In genomic region chr15:101173233-101174119, GRCh38 we compare ENCODE assay signal across 17 cellular contexts.
DNase-seq lines count a peak whose midpoint lies in the region; ATAC-seq, FAIRE-seq and TF ChIP-seq lines count a peak whose summit lies in the region.
"Had no signal": no experiment of that assay in that cellular context is flagged by ENCODE, and none has a peak within 500 bp of the region (broad histone marks: within the 10 kb centered on the region; RNA-seq: fewer than 3 reads in every experiment).

No MANE protein-coding gene starts in this region.

- DNase-seq in Calu3: no peak
- DNase-seq in astrocyte (ENCODE audit: low read depth): no peak
- DNase-seq in upper lobe of right lung: no peak
- DNase-seq: foreskin melanocyte; Karpas-422; left cardiac atrium; mucosa of descending colon; NCI-H1105 treated with DMSO at 0.1 percent for 48 hours; PC-3; stimulated activated CD4-positive, alpha-beta T cell treated with anti-CD3 and anti-CD28 coated beads, Interleukin-2, amount 100 ng/mL, for 48 hours had no signal

- no peaks in the 10 kb centered on the region for H3K27me3 Mint-ChIP-seq in Calu3 (ENCODE audit: unreplicated experiment)
- H3K27me3 Mint-ChIP-seq in astrocyte (ENCODE audit: low read depth, unreplicated experiment): no peaks in the 10 kb centered on the region

- H3K27ac ChIP-seq in BLaER1 treated with 17β-estradiol and CSF1 and Interleukin-3, amounts not matched to agents 10 nM and 100 nM: peak overlapping the region; percentile 30 to 89 (median 79); a peak in 20 of 22 replicates
- no peak overlapping the region for H3K27ac ChIP-seq in astrocyte (ENCODE audit: low read depth, low read length)
- H3K27ac ChIP-seq in neutrophil: peak overlapping the region; percentile 95
- no peak overlapping the region for H3K27ac ChIP-seq in upper lobe of right lung

- H3K36me3 Mint-ChIP-seq in Calu3 (ENCODE audit: insufficient read depth, unreplicated experiment): peaks cover 16% of the 10 kb centered on the region
- peaks cover 35% of the 10 kb centered on the region for H3K36me3 Mint-ChIP-seq in astrocyte (ENCODE audit: low read depth, unreplicated experiment)

- no peaks in the 10 kb centered on the region for H3K9me3 Mint-ChIP-seq in Calu3 (ENCODE audit: low read depth, unreplicated experiment)
- peaks cover 2% of the 10 kb centered on the region for H3K9me3 Mint-ChIP-seq in astrocyte (ENCODE audit: unreplicated experiment)

- H3K4me3 Mint-ChIP-seq in Calu3 (ENCODE audit: low read depth, unreplicated experiment) (no peak overlapping the region), astrocyte (ENCODE audit: unreplicated experiment) (no peak overlapping the region)

- no peak for FAIRE-seq in astrocyte (lab: Jason Lieb, UNC)

- peak overlapping the region; percentile 75 to 94 (median 90) for H3K4me2 ChIP-seq in BLaER1 treated with 17β-estradiol and CSF1 and Interleukin-3, amounts not matched to agents 10 nM and 100 nM
- H3K4me2 ChIP-seq in astrocyte (ENCODE audit: low read length): no peak overlapping the region
- H3K4me2 ChIP-seq: SK-N-SH had no signal

- no peak for ATAC-seq in HG03280 (IDR thresholded peaks at IDR 0.05; ENCODE audit: unreplicated experiment)
- no peak for ATAC-seq in HG03354 (IDR thresholded peaks at IDR 0.05; ENCODE audit: poor library complexity, severe bottlenecking, unreplicated experiment)
- no peak for ATAC-seq in upper lobe of right lung
- ATAC-seq: left cardiac atrium, mucosa of descending colon, PC-3, sciatic nerve had no signal

- H4K20me1 ChIP-seq in BLaER1 treated with 17β-estradiol and CSF1 and Interleukin-3, amounts not matched to agents 10 nM and 100 nM: peaks cover 0 to 19% (median 0%) of the 10 kb centered on the region in 11 experiments; a peak in 2 of 22 replicates
- peaks cover 4% of the 10 kb centered on the region for H4K20me1 ChIP-seq in astrocyte (ENCODE audit: insufficient read depth, low read length)

- H3K27me3 ChIP-seq in BLaER1 treated with 17β-estradiol and CSF1 and Interleukin-3, amounts not matched to agents 10 nM and 100 nM: no peaks in the 10 kb centered on the region
- H3K27me3 ChIP-seq in astrocyte (ENCODE audit: insufficient read depth, low read length) (no peaks in the 10 kb centered on the region), neutrophil (no peaks in the 10 kb centered on the region), upper lobe of right lung (no peaks in the 10 kb centered on the region)

- H3K4me1 Mint-ChIP-seq in Calu3 (ENCODE audit: low read depth, unreplicated experiment) (peaks cover 8% of the 10 kb centered on the region), astrocyte (ENCODE audit: low read depth, unreplicated experiment) (peaks cover 12% of the 10 kb centered on the region)

- peaks cover 9 to 33% (median 25%) of the 10 kb centered on the region in 11 experiments for H3K36me3 ChIP-seq in BLaER1 treated with 17β-estradiol and CSF1 and Interleukin-3, amounts not matched to agents 10 nM and 100 nM
- H3K36me3 ChIP-seq in astrocyte (ENCODE audit: insufficient read depth, low read length) (peaks cover 25% of the 10 kb centered on the region), neutrophil (peaks cover 8% of the 10 kb centered on the region), upper lobe of right lung (peaks cover 13% of the 10 kb centered on the region)

- H3K4me1 ChIP-seq in BLaER1 treated with 17β-estradiol and CSF1 and Interleukin-3, amounts not matched to agents 10 nM and 100 nM: peaks cover 89 to 99% (median 95%) of the 10 kb centered on the region in 10 experiments
- H3K4me1 ChIP-seq in astrocyte (ENCODE audit: insufficient read depth, low read length): peaks cover 44% of the 10 kb centered on the region
- H3K4me1 ChIP-seq in neutrophil (ENCODE audit: control insufficient read depth in 1 of 2, insufficient read depth in 1 of 2, low read depth in 1 of 2, low read length in 1 of 2): peaks cover 72 to 76% of the 10 kb centered on the region in 2 experiments
- H3K4me1 ChIP-seq in upper lobe of right lung: peaks cover 56% of the 10 kb centered on the region
- H3K4me1 ChIP-seq: HAP-1 had no signal

- peak overlapping the region in 10 of 11 experiments; percentile 46 to 73 (median 62); a peak in 17 of 22 replicates for H3K9ac ChIP-seq in BLaER1 treated with 17β-estradiol and CSF1 and Interleukin-3, amounts not matched to agents 10 nM and 100 nM
- H3K9ac ChIP-seq in astrocyte (ENCODE audit: low read length): no peak overlapping the region
- H3K9ac ChIP-seq: SK-N-SH had no signal

- H3K27ac Mint-ChIP-seq in Calu3 (ENCODE audit: unreplicated experiment) (peak overlapping the region; percentile 26), astrocyte (ENCODE audit: unreplicated experiment) (peak overlapping the region; percentile 53)

- peaks cover 4 to 16% (median 13%) of the 10 kb centered on the region in 11 experiments; a peak in 21 of 22 replicates for H3K9me3 ChIP-seq in BLaER1 treated with 17β-estradiol and CSF1 and Interleukin-3, amounts not matched to agents 10 nM and 100 nM (replicated peaks in 1 of 11)
- H3K9me3 ChIP-seq in astrocyte (ENCODE audit: insufficient read depth, low read depth, low read length) (no peaks in the 10 kb centered on the region), neutrophil (no peaks in the 10 kb centered on the region), upper lobe of right lung (no peaks in the 10 kb centered on the region)
- H3K9me3 ChIP-seq: HAP-1, mucosa of descending colon, SK-N-SH had no signal

- intact Hi-C loops in Calu3 (cut with micrococcal nuclease; ENCODE audit: unreplicated experiment) (no loop called here), upper lobe of right lung (cut with DNase I) (no loop called here)

- H2AFZ ChIP-seq in astrocyte (ENCODE audit: low read depth, low read length): no peak overlapping the region

- 0 out of 20 replicates have a peak overlapping the region, but pooled peaks of 3 of the 10 experiments have one; percentile 2 to 12 (median 6) for H3K4me3 ChIP-seq in BLaER1 treated with 17β-estradiol and CSF1 and Interleukin-3, amounts not matched to agents 10 nM and 100 nM
- H3K4me3 ChIP-seq in astrocyte (ENCODE audit: insufficient read depth, low read depth, low read length): no peak overlapping the region
- no peak overlapping the region for H3K4me3 ChIP-seq in neutrophil (ENCODE audit: low read depth in 1 of 2, low read length in 1 of 2)
- H3K4me3 ChIP-seq in upper lobe of right lung: no peak overlapping the region
- H3K4me3 ChIP-seq: HAP-1, mucosa of descending colon had no signal

- BruUV-seq in Calu3 (replicated peaks; lab: Mats Ljungman, UMichigan): no TSS peak

- H3K79me2 ChIP-seq in astrocyte (ENCODE audit: insufficient read depth, low read length): peaks cover 54% of the 10 kb centered on the region

- CTCF ChIA-PET in Calu3 (lab: Charles Lee): no interaction called here

- TF ChIP-seq CTCF in Calu3 (IDR thresholded peaks at IDR 0.05; ENCODE audit: unreplicated experiment) (no peak), astrocyte (IDR thresholded peaks at IDR 0.05; ENCODE audit: insufficient read depth, low read depth, low read length) (no peak), neutrophil (IDR thresholded peaks at IDR 0.05) (no peak), upper lobe of right lung (IDR thresholded peaks at IDR 0.05) (no peak)

Comparison
In these comparisons a context has a peak if more than half of its experiments do, and no peak if none do; other contexts are left out.
1. H3K27ac ChIP-seq: peak in BLaER1 treated with 17β-estradiol and CSF1 and Interleukin-3, amounts not matched to agents 10 nM and 100 nM (11 of 11) and neutrophil (single experiment); none in astrocyte (single experiment) and upper lobe of right lung (single experiment).